ENCODE assay signal across 8 cellular contexts in genomic region chr5:87121315-87122170, GRCh38.
DNase-seq lines count a peak whose midpoint lies in the region; ATAC-seq and TF ChIP-seq lines count a peak whose summit lies in the region.

No MANE protein-coding gene starts in this region.

- no peak for TF ChIP-seq CTCF in heart left ventricle (IDR thresholded peaks at IDR 0.05)
- TF ChIP-seq CTCF in prostate gland (IDR thresholded peaks at IDR 0.05), result no peak

- H3K27ac ChIP-seq in heart left ventricle (peak overlapping the region in 4 of 12 donors; percentile 3 to 76 (median 40)), prostate gland (no peak overlapping the region)

- H3K4me1 ChIP-seq in heart left ventricle (peaks cover 0 to 38% (median 0%) of the 10 kb centered on the region in 12 donors), prostate gland (replicated peaks) (no peaks in the 10 kb centered on the region)

- H3K4me1 Mint-ChIP-seq in activated T-helper 2 cell treated with anti-CD3 and anti-CD28 coated beads, Interferon-gamma antibody, Interleukin-2, Interleukin-4, amounts not matched to agents 10 μg/mL and 5 μg/mL and 100 μg/mL, durations not matched to agents 14 hours and 24 hours and 36 hours (ENCODE audit: low read depth), result peaks cover 58% of the 10 kb centered on the region

- H3K36me3 Mint-ChIP-seq in activated T-helper 2 cell treated with anti-CD3 and anti-CD28 coated beads, Interferon-gamma antibody, Interleukin-2, Interleukin-4, amounts not matched to agents 10 μg/mL and 5 μg/mL and 100 μg/mL, durations not matched to agents 14 hours and 24 hours and 36 hours (ENCODE audit: low read depth), result no peaks in the 10 kb centered on the region

- H3K4me3 ChIP-seq in heart left ventricle (peak overlapping the region in 1 of 12 donors; percentile 12), prostate gland (no peak overlapping the region)

- no peaks in the 10 kb centered on the region for H3K9me3 Mint-ChIP-seq in activated T-helper 2 cell treated with anti-CD3 and anti-CD28 coated beads, Interferon-gamma antibody, Interleukin-2, Interleukin-4, amounts not matched to agents 10 μg/mL and 5 μg/mL and 100 μg/mL, durations not matched to agents 14 hours and 24 hours and 36 hours

- H3K27me3 ChIP-seq in heart left ventricle, result no peaks in the 10 kb centered on the region
- H3K27me3 ChIP-seq in prostate gland (replicated peaks; ENCODE audit: insufficient read depth), result no peaks in the 10 kb centered on the region

- WGBS in heart left ventricle, 4 donors, result 62 to 78% (median 68%) methylated on average over 5 of the region's 5 CpGs
- 59% methylated on average over 5 of the region's 5 CpGs for WGBS in prostate gland

- DNase-seq in NCI-H226 (peak; percentile 89), heart left ventricle (no peak), NCI-H2196 (lab: John Stamatoyannopoulos, UW; ENCODE audit: unreplicated experiment) (no peak), prostate gland (ENCODE audit: low spot score) (no peak)
- DNase-seq in activated T-helper 2 cell treated with anti-CD3 and anti-CD28 coated beads, Interferon-gamma antibody, Interleukin-2, Interleukin-4, amounts not matched to agents 10 μg/mL and 5 μg/mL and 100 μg/mL, durations not matched to agents 14 hours and 24 hours and 36 hours (ENCODE audit: low spot score), result peak; percentile 37
- peak; percentile 44 for DNase-seq in stimulated activated CD8-positive, alpha-beta memory T cell treated with anti-CD3 and anti-CD28 coated beads, Interleukin-4, amount 100 ng/mL, for 48 hours

- no peak for TF ChIP-seq POLR2A in heart left ventricle (IDR thresholded peaks at IDR 0.05)
- TF ChIP-seq POLR2A in prostate gland (IDR thresholded peaks at IDR 0.05), result no peak

- no peaks in the 10 kb centered on the region for H3K9me3 ChIP-seq in heart left ventricle
- H3K9me3 ChIP-seq in prostate gland, result no peaks in the 10 kb centered on the region

- H3K27ac Mint-ChIP-seq in activated T-helper 2 cell treated with anti-CD3 and anti-CD28 coated beads, Interferon-gamma antibody, Interleukin-2, Interleukin-4, amounts not matched to agents 10 μg/mL and 5 μg/mL and 100 μg/mL, durations not matched to agents 14 hours and 24 hours and 36 hours, result peak overlapping the region; percentile 59

- peak overlapping the region; percentile 28 for H3K4me3 Mint-ChIP-seq in activated T-helper 2 cell treated with anti-CD3 and anti-CD28 coated beads, Interferon-gamma antibody, Interleukin-2, Interleukin-4, amounts not matched to agents 10 μg/mL and 5 μg/mL and 100 μg/mL, durations not matched to agents 14 hours and 24 hours and 36 hours (ENCODE audit: low read depth)

- no peaks in the 10 kb centered on the region for H3K27me3 Mint-ChIP-seq in activated T-helper 2 cell treated with anti-CD3 and anti-CD28 coated beads, Interferon-gamma antibody, Interleukin-2, Interleukin-4, amounts not matched to agents 10 μg/mL and 5 μg/mL and 100 μg/mL, durations not matched to agents 14 hours and 24 hours and 36 hours (ENCODE audit: low read depth)

- ATAC-seq in GM18511 (IDR thresholded peaks at IDR 0.05; ENCODE audit: unreplicated experiment), result peak; percentile 79
- peak; percentile 76 for ATAC-seq in HG02678 (IDR thresholded peaks at IDR 0.05; ENCODE audit: unreplicated experiment)
- peak in 3 of 4 donors; percentile 30 to 89 (median 68) for ATAC-seq in heart left ventricle

- H3K36me3 ChIP-seq in heart left ventricle, result no peaks in the 10 kb centered on the region
- H3K36me3 ChIP-seq in prostate gland, result no peaks in the 10 kb centered on the region

- intact Hi-C loops in activated T-helper 2 cell treated with anti-CD3 and anti-CD28 coated beads, Interferon-gamma antibody, Interleukin-2, Interleukin-4, amounts not matched to agents 10 μg/mL and 5 μg/mL and 100 μg/mL, durations not matched to agents 14 hours and 24 hours and 36 hours (cut with micrococcal nuclease), result loop anchor here (1.0 to 5.0 kb wide), 8 partner anchors 19 to 291 kb away; partner anchors contain the start of genes CCNH and RASA1
- intact Hi-C loops in heart left ventricle (cut with DNase I) (no loop called here), prostate gland (cut with DNase I) (no loop called here)

Comparison
In these comparisons a context has a peak if more than half of its experiments do, and no peak if none do; other contexts are left out.
1. DNase-seq: peak in NCI-H226 (single experiment), activated T-helper 2 cell treated with anti-CD3 and anti-CD28 coated beads, Interferon-gamma antibody, Interleukin-2, Interleukin-4, amounts not matched to agents 10 μg/mL and 5 μg/mL and 100 μg/mL, durations not matched to agents 14 hours and 24 hours and 36 hours (single experiment) and stimulated activated CD8-positive, alpha-beta memory T cell treated with anti-CD3 and anti-CD28 coated beads, Interleukin-4, amount 100 ng/mL, for 48 hours (single experiment); none in heart left ventricle (0 of 5), NCI-H2196 (single experiment) and prostate gland (single experiment).
2. Peak in every context shown above with its lines, with median percentiles within 50 percentile points of each other: ATAC-seq.